1 cellular context compared by ENCODE assay signal in the genomic region with DNA sequence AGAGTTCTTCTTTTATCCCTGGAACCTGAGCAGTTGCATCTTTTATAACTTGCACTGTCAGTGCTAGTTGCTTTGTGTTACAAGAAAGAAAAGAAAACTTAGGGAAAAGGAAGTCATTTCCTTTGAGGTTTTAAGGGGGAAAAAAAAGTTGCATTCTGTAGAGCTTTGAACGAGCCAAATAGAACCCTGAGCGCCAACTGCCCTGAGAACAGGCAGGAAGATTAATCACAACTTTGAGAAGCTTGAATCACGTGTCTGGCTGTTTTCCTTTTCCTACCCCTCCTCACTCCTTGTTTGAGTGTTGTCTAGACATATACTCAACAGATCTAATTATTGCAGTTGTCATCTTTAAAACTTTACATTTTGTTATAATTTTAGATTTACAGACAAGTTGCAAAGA.
TF ChIP-seq lines count a peak whose summit lies in the region.

No MANE protein-coding gene starts in this region.

TF ChIP-seq in H1, 55 proteins besides CTCF, POLR2A, EP300 and RAD21:
- TF ChIP-seq BACH1 (IDR thresholded peaks at IDR 0.05; ENCODE audit: low read length) (no peak), CEBPB (IDR thresholded peaks at IDR 0.05; ENCODE audit: low read depth, low read length) (no peak), RXRA (IDR thresholded peaks at IDR 0.05; ENCODE audit: insufficient read depth, low read depth, low read length) (no peak), SP2 (IDR thresholded peaks at IDR 0.05; ENCODE audit: low read length) (no peak), FOSL1 (IDR thresholded peaks at IDR 0.05; ENCODE audit: insufficient read depth, low read depth, low read length) (no peak), JUN (IDR thresholded peaks at IDR 0.05; ENCODE audit: low read depth, low read length) (no peak), PHF8 (conservative IDR thresholded peaks at IDR 0.05; ENCODE audit: low read depth, low read length) (no peak), NANOG (IDR thresholded peaks at IDR 0.05; ENCODE audit: insufficient read depth, low read depth, low read length, poor library complexity, severe bottlenecking) (no peak), CTBP2 (IDR thresholded peaks at IDR 0.05; ENCODE audit: borderline replicate concordance, insufficient read depth, insufficient read length, low read length) (no peak), KDM4A (IDR thresholded peaks at IDR 0.05; ENCODE audit: low read depth, low read length, severe bottlenecking) (no peak), HDAC2 (IDR thresholded peaks at IDR 0.05; ENCODE audit: borderline replicate concordance in 1 of 2, low read depth in 2 of 2, low read length in 2 of 2) (no peak), SAP30 (IDR thresholded peaks at IDR 0.05; ENCODE audit: insufficient read depth, insufficient replicate concordance, low read length) (no peak), POU5F1 (IDR thresholded peaks at IDR 0.05; ENCODE audit: low read depth, low read length) (no peak), ASH2L (IDR thresholded peaks at IDR 0.05; ENCODE audit: low read length) (no peak), CHD2 (IDR thresholded peaks at IDR 0.05; ENCODE audit: low read length) (no peak), TAF1 (IDR thresholded peaks at IDR 0.05; ENCODE audit: low read depth, low read length) (no peak)
- TF ChIP-seq, protein P1, sequence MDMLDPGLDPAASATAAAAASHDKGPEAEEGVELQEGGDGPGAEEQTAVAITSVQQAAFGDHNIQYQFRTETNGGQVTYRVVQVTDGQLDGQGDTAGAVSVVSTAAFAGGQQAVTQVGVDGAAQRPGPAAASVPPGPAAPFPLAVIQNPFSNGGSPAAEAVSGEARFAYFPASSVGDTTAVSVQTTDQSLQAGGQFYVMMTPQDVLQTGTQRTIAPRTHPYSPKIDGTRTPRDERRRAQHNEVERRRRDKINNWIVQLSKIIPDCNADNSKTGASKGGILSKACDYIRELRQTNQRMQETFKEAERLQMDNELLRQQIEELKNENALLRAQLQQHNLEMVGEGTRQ (IDR thresholded peaks at IDR 0.05; ENCODE audit: low read length) = no peak
- TF ChIP-seq, protein P2, sequence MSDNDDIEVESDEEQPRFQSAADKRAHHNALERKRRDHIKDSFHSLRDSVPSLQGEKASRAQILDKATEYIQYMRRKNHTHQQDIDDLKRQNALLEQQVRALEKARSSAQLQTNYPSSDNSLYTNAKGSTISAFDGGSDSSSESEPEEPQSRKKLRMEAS (IDR thresholded peaks at IDR 0.05) = no peak
TF ChIP-seq in H1: peak in this region for 0.
